12 cellular contexts compared by ENCODE assay signal in the genomic region with DNA sequence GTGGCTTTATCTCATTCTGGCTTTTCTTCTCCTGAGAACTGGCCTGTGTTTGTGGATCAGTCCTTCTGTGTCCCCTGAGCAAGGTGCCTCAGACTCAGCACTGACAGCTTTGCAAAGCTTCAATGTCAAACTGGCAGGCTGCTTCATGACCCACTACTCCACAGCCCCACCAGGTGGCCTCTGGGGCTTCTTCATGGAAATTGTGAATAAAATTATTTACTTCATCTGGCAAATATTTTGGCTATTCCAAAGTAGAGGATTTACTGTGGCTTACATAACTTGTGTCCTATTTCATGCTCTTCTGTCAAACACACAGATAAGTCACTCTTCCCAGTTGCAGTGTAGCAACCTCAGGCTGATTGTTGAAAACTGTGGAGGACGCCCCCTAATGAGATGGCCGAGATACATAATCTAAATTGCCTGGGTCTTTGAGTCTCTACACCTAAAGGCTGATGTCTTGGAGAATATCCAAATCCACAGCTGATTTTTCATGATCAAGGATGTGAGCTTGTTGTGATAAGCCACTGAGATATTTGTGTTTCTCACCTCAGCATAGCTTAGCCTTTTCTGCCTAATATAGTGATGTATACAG.
DNase-seq lines count a peak whose midpoint lies in the region; ATAC-seq and TF ChIP-seq lines count a peak whose summit lies in the region.
"Had no signal": no experiment of that assay in that cellular context is flagged by ENCODE, and none has a peak within 500 bp of the region (broad histone marks: within the 10 kb centered on the region; RNA-seq: fewer than 3 reads in every experiment).

No MANE protein-coding gene starts in this region.

- H3K79me2 ChIP-seq in KMS-11 (ENCODE audit: insufficient read depth, low read depth): no peaks in the 10 kb centered on the region

- H3K4me3 Mint-ChIP-seq in WTC11: no peak overlapping the region

- H4K20me1 ChIP-seq in KMS-11 (ENCODE audit: insufficient read depth): no peaks in the 10 kb centered on the region
- H4K20me1 ChIP-seq: BLaER1 treated with 17β-estradiol and CSF1 and Interleukin-3, amounts not matched to agents 10 nM and 100 nM had no signal

- POLR2A ChIA-PET in WTC11 (lab: Charles Lee) (no interaction called here), RWPE1 (lab: Yijun Ruan, JAX; ENCODE audit: low non-redundant PET) (no interaction called here)

- H3K9me3 Mint-ChIP-seq in WTC11: peaks cover 51% of the 10 kb centered on the region

- H3K4me1 Mint-ChIP-seq in WTC11: peaks cover 3% of the 10 kb centered on the region; the same call in 1 of the 2 replicates

- H3K36me3 Mint-ChIP-seq in WTC11: peaks cover 28% of the 10 kb centered on the region

- H3K9ac ChIP-seq in KMS-11: no peak overlapping the region
- H3K9ac ChIP-seq: BLaER1 treated with 17β-estradiol and CSF1 and Interleukin-3, amounts not matched to agents 10 nM and 100 nM had no signal

- no peak overlapping the region for H3K27ac ChIP-seq in KMS-11
- no peak overlapping the region for H3K27ac ChIP-seq in RWPE1
- H3K27ac ChIP-seq: BLaER1 treated with 17β-estradiol and CSF1 and Interleukin-3, amounts not matched to agents 10 nM and 100 nM; left lung; thoracic aorta had no signal

- no peaks in the 10 kb centered on the region for H3K36me3 ChIP-seq in KMS-11 (ENCODE audit: insufficient read depth)
- H3K36me3 ChIP-seq: BLaER1 treated with 17β-estradiol and CSF1 and Interleukin-3, amounts not matched to agents 10 nM and 100 nM; left lung; thoracic aorta had no signal

- H3K4me1 ChIP-seq in KMS-11 (ENCODE audit: low read depth, poor library complexity, severe bottlenecking): no peaks in the 10 kb centered on the region
- H3K4me1 ChIP-seq: BLaER1 treated with 17β-estradiol and CSF1 and Interleukin-3, amounts not matched to agents 10 nM and 100 nM; left lung had no signal

- TF ChIP-seq CTCF in KMS-11 (conservative IDR thresholded peaks at IDR 0.05; ENCODE audit: low read depth, low read length): 0 out of 2 replicates have a peak, but pooled peaks have one; percentile 18
- TF ChIP-seq CTCF in WTC11 (IDR thresholded peaks at IDR 0.05): no peak
- no peak for TF ChIP-seq CTCF in RWPE1 (conservative IDR thresholded peaks at IDR 0.05; ENCODE audit: low read depth)

- no peak overlapping the region for H3K4me2 ChIP-seq in KMS-11
- H3K4me2 ChIP-seq: BLaER1 treated with 17β-estradiol and CSF1 and Interleukin-3, amounts not matched to agents 10 nM and 100 nM had no signal

- no peak overlapping the region for H3K27ac Mint-ChIP-seq in WTC11

- DNase-seq in D341Med (ENCODE audit: low spot score) (peak; percentile 46), WTC11 (ENCODE audit: low spot score) (peak; percentile 16), iPS-NIHi11 (ENCODE audit: low spot score) (peak; percentile 5), RWPE1 (ENCODE audit: low spot score) (no peak), NCI-H345 (lab: John Stamatoyannopoulos, UW) (no peak)
- DNase-seq: left lung had no signal

- no peaks in the 10 kb centered on the region for H3K27me3 ChIP-seq in KMS-11 (ENCODE audit: insufficient read depth, low read depth)
- H3K27me3 ChIP-seq: BLaER1 treated with 17β-estradiol and CSF1 and Interleukin-3, amounts not matched to agents 10 nM and 100 nM; left lung had no signal

- no peak overlapping the region for H3K4me3 ChIP-seq in KMS-11 (IDR thresholded peaks at IDR 0.05; ENCODE audit: insufficient read depth, low read depth, low read length)
- H3K4me3 ChIP-seq: BLaER1 treated with 17β-estradiol and CSF1 and Interleukin-3, amounts not matched to agents 10 nM and 100 nM; left lung; thoracic aorta had no signal

- no peaks in the 10 kb centered on the region for H3K27me3 Mint-ChIP-seq in WTC11 (ENCODE audit: low read depth)

- CTCF ChIA-PET in WTC11 (lab: Charles Lee) (interaction anchor here (1.4 kb wide), 1 partner anchor 11 kb away, joined by 3 read pairs; no protein-coding TSS in a partner anchor), RWPE1 (lab: Yijun Ruan, JAX) (interaction anchor here (0.5 to 0.6 kb wide), 2 partner anchors 430 to 783 kb away, joined by 3 to 4 read pairs; no protein-coding TSS in a partner anchor)

- ATAC-seq in WTC11 (peak; percentile 69), HG02981 (IDR thresholded peaks at IDR 0.05; ENCODE audit: unreplicated experiment) (no peak), GM19397 (IDR thresholded peaks at IDR 0.05; ENCODE audit: unreplicated experiment) (no peak)
- ATAC-seq: left lung, Panc1 had no signal

- no peak overlapping the region for H2AFZ ChIP-seq in KMS-11 (ENCODE audit: low read depth)

TF ChIP-seq in WTC11, 78 proteins besides CTCF, POLR2A, EP300 and RAD21:
- TF ChIP-seq ZNF263 (CRISPR knock-in tag; IDR thresholded peaks at IDR 0.05; ENCODE audit: low read depth) (no peak), FOXK1 (CRISPR knock-in tag; IDR thresholded peaks at IDR 0.05) (no peak), ZNF219 (CRISPR knock-in tag; IDR thresholded peaks at IDR 0.05; ENCODE audit: borderline replicate concordance) (no peak), NFATC4 (CRISPR knock-in tag; IDR thresholded peaks at IDR 0.05) (no peak), HMGA2 (CRISPR knock-in tag; IDR thresholded peaks at IDR 0.05) (no peak), JAZF1 (CRISPR knock-in tag; IDR thresholded peaks at IDR 0.05) (no peak)
- TF ChIP-seq, protein P1, sequence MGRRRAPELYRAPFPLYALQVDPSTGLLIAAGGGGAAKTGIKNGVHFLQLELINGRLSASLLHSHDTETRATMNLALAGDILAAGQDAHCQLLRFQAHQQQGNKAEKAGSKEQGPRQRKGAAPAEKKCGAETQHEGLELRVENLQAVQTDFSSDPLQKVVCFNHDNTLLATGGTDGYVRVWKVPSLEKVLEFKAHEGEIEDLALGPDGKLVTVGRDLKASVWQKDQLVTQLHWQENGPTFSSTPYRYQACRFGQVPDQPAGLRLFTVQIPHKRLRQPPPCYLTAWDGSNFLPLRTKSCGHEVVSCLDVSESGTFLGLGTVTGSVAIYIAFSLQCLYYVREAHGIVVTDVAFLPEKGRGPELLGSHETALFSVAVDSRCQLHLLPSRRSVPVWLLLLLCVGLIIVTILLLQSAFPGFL (CRISPR knock-in tag; IDR thresholded peaks at IDR 0.05; ENCODE audit: borderline replicate concordance): no peak
- TF ChIP-seq, protein P2, sequence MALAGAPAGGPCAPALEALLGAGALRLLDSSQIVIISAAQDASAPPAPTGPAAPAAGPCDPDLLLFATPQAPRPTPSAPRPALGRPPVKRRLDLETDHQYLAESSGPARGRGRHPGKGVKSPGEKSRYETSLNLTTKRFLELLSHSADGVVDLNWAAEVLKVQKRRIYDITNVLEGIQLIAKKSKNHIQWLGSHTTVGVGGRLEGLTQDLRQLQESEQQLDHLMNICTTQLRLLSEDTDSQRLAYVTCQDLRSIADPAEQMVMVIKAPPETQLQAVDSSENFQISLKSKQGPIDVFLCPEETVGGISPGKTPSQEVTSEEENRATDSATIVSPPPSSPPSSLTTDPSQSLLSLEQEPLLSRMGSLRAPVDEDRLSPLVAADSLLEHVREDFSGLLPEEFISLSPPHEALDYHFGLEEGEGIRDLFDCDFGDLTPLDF (CRISPR knock-in tag; IDR thresholded peaks at IDR 0.05): no peak
- TF ChIP-seq, protein P3, sequence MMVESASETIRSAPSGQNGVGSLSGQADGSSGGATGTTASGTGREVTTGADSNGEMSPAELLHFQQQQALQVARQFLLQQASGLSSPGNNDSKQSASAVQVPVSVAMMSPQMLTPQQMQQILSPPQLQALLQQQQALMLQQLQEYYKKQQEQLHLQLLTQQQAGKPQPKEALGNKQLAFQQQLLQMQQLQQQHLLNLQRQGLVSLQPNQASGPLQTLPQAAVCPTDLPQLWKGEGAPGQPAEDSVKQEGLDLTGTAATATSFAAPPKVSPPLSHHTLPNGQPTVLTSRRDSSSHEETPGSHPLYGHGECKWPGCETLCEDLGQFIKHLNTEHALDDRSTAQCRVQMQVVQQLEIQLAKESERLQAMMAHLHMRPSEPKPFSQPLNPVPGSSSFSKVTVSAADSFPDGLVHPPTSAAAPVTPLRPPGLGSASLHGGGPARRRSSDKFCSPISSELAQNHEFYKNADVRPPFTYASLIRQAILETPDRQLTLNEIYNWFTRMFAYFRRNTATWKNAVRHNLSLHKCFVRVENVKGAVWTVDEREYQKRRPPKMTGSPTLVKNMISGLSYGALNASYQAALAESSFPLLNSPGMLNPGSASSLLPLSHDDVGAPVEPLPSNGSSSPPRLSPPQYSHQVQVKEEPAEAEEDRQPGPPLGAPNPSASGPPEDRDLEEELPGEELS (CRISPR knock-in tag; IDR thresholded peaks at IDR 0.05): no peak
- TF ChIP-seq, protein P4, sequence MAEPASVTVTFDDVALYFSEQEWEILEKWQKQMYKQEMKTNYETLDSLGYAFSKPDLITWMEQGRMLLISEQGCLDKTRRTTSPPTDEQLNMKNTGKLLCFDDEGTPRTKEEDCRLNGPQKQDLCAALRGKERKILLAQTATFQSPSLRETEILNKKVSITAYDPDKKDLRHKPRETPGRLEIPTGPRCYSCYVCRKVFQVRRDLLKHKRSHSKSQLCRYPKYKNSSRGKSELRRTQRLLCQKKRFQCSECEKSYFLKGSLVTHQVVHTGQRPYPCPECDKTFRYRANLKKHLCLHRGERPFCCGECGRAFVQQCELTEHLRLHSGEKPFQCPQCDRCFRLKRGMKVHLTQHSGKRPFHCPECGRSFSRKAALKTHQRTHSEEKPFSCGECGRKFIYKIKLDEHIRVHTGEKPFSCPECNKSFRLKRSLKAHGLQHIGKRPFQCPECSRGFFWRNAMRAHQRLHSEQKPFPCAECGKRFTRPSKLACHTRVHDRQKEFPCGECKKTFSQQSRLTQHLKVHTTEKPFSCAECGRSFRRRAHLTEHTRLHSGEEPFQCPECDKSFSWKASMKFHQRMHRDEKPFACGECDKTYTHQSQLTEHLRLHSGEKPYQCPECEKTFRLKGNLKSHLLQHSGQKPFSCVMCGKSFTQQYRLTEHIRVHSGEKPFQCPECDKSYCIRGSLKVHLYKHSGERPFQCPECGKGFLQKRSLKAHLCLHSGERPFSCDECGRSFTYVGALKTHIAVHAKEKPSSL (CRISPR knock-in tag; conservative IDR thresholded peaks at IDR 0.05): no peak
- TF ChIP-seq, protein P5, sequence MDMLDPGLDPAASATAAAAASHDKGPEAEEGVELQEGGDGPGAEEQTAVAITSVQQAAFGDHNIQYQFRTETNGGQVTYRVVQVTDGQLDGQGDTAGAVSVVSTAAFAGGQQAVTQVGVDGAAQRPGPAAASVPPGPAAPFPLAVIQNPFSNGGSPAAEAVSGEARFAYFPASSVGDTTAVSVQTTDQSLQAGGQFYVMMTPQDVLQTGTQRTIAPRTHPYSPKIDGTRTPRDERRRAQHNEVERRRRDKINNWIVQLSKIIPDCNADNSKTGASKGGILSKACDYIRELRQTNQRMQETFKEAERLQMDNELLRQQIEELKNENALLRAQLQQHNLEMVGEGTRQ (CRISPR knock-in tag; IDR thresholded peaks at IDR 0.05): no peak

Comparison
In these comparisons a context has a peak if more than half of its experiments do, and no peak if none do; other contexts are left out.
1. DNase-seq: peak in D341Med (single experiment), WTC11 (single experiment) and iPS-NIHi11 (single experiment); none in RWPE1 (single experiment) and NCI-H345 (single experiment).